In genomic region chr3:66536791-66537190, GRCh38 we compare ENCODE assay signal across 30 cellular contexts. TPM values are rescaled to one million over a fixed set of nuclear protein-coding genes. Genes with fewer than 3 reads are reported as not detected.
A peak's percentile ranks its signal among the peaks of the same experiment; 100 is the strongest.
DNase-seq lines count a peak whose midpoint lies in the region; ATAC-seq, FAIRE-seq and TF ChIP-seq lines count a peak whose summit lies in the region.
"Had no signal": no experiment of that assay in that cellular context is flagged by ENCODE, and none has a peak within 500 bp of the region (broad histone marks: within the 10 kb centered on the region; RNA-seq: fewer than 3 reads in every experiment).

No MANE protein-coding gene starts in this region.

- CTCF ChIA-PET in HepG2 (lab: Yijun Ruan, JAX; ENCODE audit: low intra/inter-chr PET ratio, low total read pairs): no interaction called here
- CTCF ChIA-PET in HEK293 (lab: Yijun Ruan, JAX): no interaction called here

- H3K27me3 ChIP-seq in HepG2 (ENCODE audit: control insufficient read depth in 1 of 2, insufficient read depth in 2 of 2, low read length in 2 of 2) (peaks cover 0 to 6% of the 10 kb centered on the region in 2 experiments; a peak in 2 of 5 replicates), right lobe of liver (no peaks in the 10 kb centered on the region)
- H3K27me3 ChIP-seq: BE2C; BLaER1; BLaER1 treated with 17β-estradiol and CSF1 and Interleukin-3, amounts not matched to agents 10 nM and 100 nM had no signal

- TF ChIP-seq POLR2A in HepG2 (IDR thresholded peaks at IDR 0.05; ENCODE audit: insufficient read depth in 1 of 2, low read depth in 2 of 2, low read length in 2 of 2): no peak
- no peak for TF ChIP-seq POLR2A in right lobe of liver (IDR thresholded peaks at IDR 0.05)

- WGBS in HepG2 (ENCODE audit: low lambda C conversion rate): 78% methylated on average over 2 of the region's 2 CpGs
- WGBS in right lobe of liver (ENCODE audit: insufficient coverage, low coverage, low lambda C conversion rate, missing lambda C conversion rate): 83% methylated on average over 2 of the region's 2 CpGs

- no peak overlapping the region for H3K9ac ChIP-seq in HepG2 (ENCODE audit: insufficient read depth, low read depth, low read length)
- H3K9ac ChIP-seq: BLaER1; BLaER1 treated with 17β-estradiol and CSF1 and Interleukin-3, amounts not matched to agents 10 nM and 100 nM had no signal

- TF ChIP-seq EP300 in HepG2 (IDR thresholded peaks at IDR 0.05; ENCODE audit: low read depth in 2 of 2, low read length in 2 of 2) (no peak), HepG2 (CRISPR knock-in tag; IDR thresholded peaks at IDR 0.05; ENCODE audit: borderline replicate concordance) (no peak)

- no peak for FAIRE-seq in HepG2 (lab: Jason Lieb, UNC)
- FAIRE-seq: A549, D721Med had no signal

- no peak overlapping the region for H3K27ac ChIP-seq in HepG2 (ENCODE audit: extremely low read length, insufficient read depth, low read length)
- no peak overlapping the region for H3K27ac ChIP-seq in right lobe of liver
- no peak overlapping the region for H3K27ac ChIP-seq in HEK293 (ENCODE audit: extremely low read depth, low read depth, low read length)
- H3K27ac ChIP-seq: 22Rv1; A549; BLaER1; BLaER1 treated with 17β-estradiol and CSF1 and Interleukin-3, amounts not matched to agents 10 nM and 100 nM; C4-2B had no signal

- H3K4me2 ChIP-seq in HepG2 (ENCODE audit: low read depth, low read length): no peak overlapping the region
- H3K4me2 ChIP-seq: A549; BLaER1; BLaER1 treated with 17β-estradiol and CSF1 and Interleukin-3, amounts not matched to agents 10 nM and 100 nM had no signal

- H3K4me3 ChIP-seq in HepG2 (replicated peaks in 1 of 3; ENCODE audit: insufficient read depth in 1 of 3, low read depth in 2 of 3, low read length in 3 of 3): no peak overlapping the region
- no peak overlapping the region for H3K4me3 ChIP-seq in right lobe of liver
- H3K4me3 ChIP-seq in HEK293 (ENCODE audit: low read depth, low read length): no peak overlapping the region
- H3K4me3 ChIP-seq: A549; BLaER1; BLaER1 treated with 17β-estradiol and CSF1 and Interleukin-3, amounts not matched to agents 10 nM and 100 nM had no signal

- H3K4me1 ChIP-seq in HepG2 (ENCODE audit: insufficient read depth, low read length) (no peaks in the 10 kb centered on the region), right lobe of liver (no peaks in the 10 kb centered on the region), HEK293 (ENCODE audit: control insufficient read depth, insufficient read depth, low read length) (no peaks in the 10 kb centered on the region)
- H3K4me1 ChIP-seq: A549, BE2C, Caco-2 had no signal

- POLR2A ChIA-PET in HepG2 (lab: Yijun Ruan, JAX): no interaction called here
- POLR2A ChIA-PET in HEK293 (lab: Yijun Ruan, JAX): no interaction called here

- no peak for TF ChIP-seq RAD21 in HepG2 (CRISPR knock-in tag; IDR thresholded peaks at IDR 0.05)

- in situ Hi-C loops in HepG2 (cut with HindIII; ENCODE audit: extremely low pct_ligation_motif_present, low pct_unique_long_range_greater_than_20kb): no loop called here

- H2AFZ ChIP-seq in HepG2 (ENCODE audit: low read length): no peak overlapping the region

- intact Hi-C loops in HepG2 (cut with micrococcal nuclease; ENCODE audit: unreplicated experiment) (no loop called here), right lobe of liver (cut with DNase I) (no loop called here)

- H3K79me2 ChIP-seq in HepG2 (ENCODE audit: insufficient read depth, low read length): no peaks in the 10 kb centered on the region

- no peaks in the 10 kb centered on the region for H4K20me1 ChIP-seq in HepG2 (ENCODE audit: insufficient read depth, low read length)
- H4K20me1 ChIP-seq: BLaER1; BLaER1 treated with 17β-estradiol and CSF1 and Interleukin-3, amounts not matched to agents 10 nM and 100 nM had no signal

- no peak for DNase-seq in HepG2 (ENCODE audit: low spot score)
- no peak for DNase-seq in right lobe of liver
- DNase-seq in NOMO-1 treated with DMSO at 0.1 percent for 48 hours (lab: John Stamatoyannopoulos, UW; ENCODE audit: unreplicated experiment): no peak
- DNase-seq: 8988T; ACHN; AML-193; BE2C; C1 segment of cervical spinal cord; Caco-2; Calu3; CD4-positive, alpha-beta memory T cell; CD4-positive, alpha-beta T cell; CD4-positive, CD25-positive, alpha-beta regulatory T cell; CD8-positive, alpha-beta memory T cell; CD8-positive, alpha-beta T cell; COR-L47; DMS 273 treated with DMSO at 0.1 percent for 48 hours; DMS153; DMS53; DMS79; DMS79 treated with DMSO at 0.1 percent for 48 hours; DND-41; EL had no signal

- TF ChIP-seq CTCF in HepG2 (CRISPR knock-in tag; IDR thresholded peaks at IDR 0.05) (no peak), right lobe of liver (IDR thresholded peaks at IDR 0.05) (no peak), HEK293 (tag by site-specific recombination; IDR thresholded peaks at IDR 0.05) (no peak)

- BruUV-seq in HepG2 (replicated peaks; lab: Mats Ljungman, UMichigan): no TSS peak

- H3K9me3 ChIP-seq in HepG2 (ENCODE audit: low read length) (no peaks in the 10 kb centered on the region), right lobe of liver (no peaks in the 10 kb centered on the region), HEK293 (ENCODE audit: control insufficient read depth, insufficient read depth, low read depth, low read length) (no peaks in the 10 kb centered on the region)
- H3K9me3 ChIP-seq: A549, BE2C, BLaER1, Caco-2 had no signal

- ATAC-seq in HepG2: no peak
- no peak for ATAC-seq in right lobe of liver
- ATAC-seq: A549; CD8-positive, alpha-beta T cell had no signal

- no peaks in the 10 kb centered on the region for H3K36me3 ChIP-seq in HepG2 (replicated peaks in 1 of 2; ENCODE audit: control insufficient read depth in 1 of 2, insufficient read depth in 2 of 2, low read length in 2 of 2)
- no peaks in the 10 kb centered on the region for H3K36me3 ChIP-seq in right lobe of liver
- H3K36me3 ChIP-seq in HEK293 (ENCODE audit: control insufficient read depth in 2 of 2, insufficient read depth in 1 of 2, low read length in 2 of 2): no peaks in the 10 kb centered on the region
- H3K36me3 ChIP-seq: BE2C; BLaER1; BLaER1 treated with 17β-estradiol and CSF1 and Interleukin-3, amounts not matched to agents 10 nM and 100 nM had no signal

TF ChIP-seq in HEK293, 187 proteins besides CTCF, POLR2A, EP300 and RAD21:
- TF ChIP-seq ZNF184 (tag by site-specific recombination; IDR thresholded peaks at IDR 0.05): peak; percentile 55; the same call in 1 of the 2 replicates
- no peak for TF ChIP-seq ZNF521 (tag by site-specific recombination; IDR thresholded peaks at IDR 0.05)
TF ChIP-seq in HEK293: peak in this region for 1.

RNA-seq across cellular contexts. Expression of gene LRIG1, which starts 36.0 kb away (rescaled TPM):
- total RNA-seq in HepG2 (2016; rRNA removed; fragmentation: Illumina TruSeq; extraction: Trizol): 16.3 and 24.8 TPM in 2 replicates
- total RNA-seq in HepG2 (2016; cell fraction: cytosol; rRNA removed; fragmentation: Illumina TruSeq; extraction: Trizol; ENCODE audit: low read depth): 24.3 and 29.3 TPM in 2 replicates
- 14.1 and 27.5 TPM in 2 replicates for total RNA-seq in HepG2 (2016; cell fraction: insoluble cytoplasmic fraction; rRNA removed; fragmentation: Illumina TruSeq; extraction: Trizol)
- 13.9 and 14.8 TPM in 2 replicates for total RNA-seq in HepG2 (2016; cell fraction: membrane; rRNA removed; fragmentation: Illumina TruSeq; extraction: Trizol)
- 30.1 and 36.3 TPM in 2 replicates for total RNA-seq in HepG2 (2016; cell fraction: nucleus; rRNA removed; fragmentation: Illumina TruSeq; extraction: Trizol)
- polyA plus RNA-seq in HepG2 (2011; rRNA removed): 17.8 and 23.5 TPM in 2 replicates
- polyA plus RNA-seq in HepG2 (2011; cell fraction: cytosol; rRNA removed): 15.1 TPM in 2 replicates
- 38.4 and 48.0 TPM in 2 replicates for polyA plus RNA-seq in HepG2 (2011; cell fraction: nucleus; rRNA removed)
- polyA plus RNA-seq in HepG2 (2012): 18.0 and 20.2 TPM in 2 replicates
- polyA plus RNA-seq in HepG2 (2016; cell fraction: cytosol; fragmentation: Illumina TruSeq; extraction: Trizol; ENCODE audit: low read depth): 0.89 and 1.1 TPM in 2 replicates
- polyA plus RNA-seq in HepG2 (2016; cell fraction: insoluble cytoplasmic fraction; fragmentation: Illumina TruSeq; extraction: Trizol; ENCODE audit: low read depth): 10.0 and 13.0 TPM in 2 replicates
- 3.6 and 4.4 TPM in 2 replicates for polyA plus RNA-seq in HepG2 (2016; cell fraction: membrane; fragmentation: Illumina TruSeq; extraction: Trizol; ENCODE audit: low read depth)
- polyA plus RNA-seq in HepG2 (2016; cell fraction: nucleus; fragmentation: Illumina TruSeq; extraction: Trizol; ENCODE audit: insufficient read depth, low read depth): 39.1 and 41.4 TPM in 2 replicates
- polyA minus RNA-seq in HepG2 (2011; rRNA and poly(A)+ RNA removed; ENCODE audit: low replicate concordance): 0.94 and 60.0 TPM in 2 replicates
- 12.2 and 17.4 TPM in 2 replicates for polyA minus RNA-seq in HepG2 (2011; cell fraction: cytosol; rRNA and poly(A)+ RNA removed)
- 26.6 and 27.2 TPM in 2 replicates for polyA minus RNA-seq in HepG2 (2011; cell fraction: nucleus; rRNA and poly(A)+ RNA removed)
- 10 to 100 TPM; 15.8 to 23.2 (median 17.8) TPM for total RNA-seq in right lobe of liver
